In the genomic region with DNA sequence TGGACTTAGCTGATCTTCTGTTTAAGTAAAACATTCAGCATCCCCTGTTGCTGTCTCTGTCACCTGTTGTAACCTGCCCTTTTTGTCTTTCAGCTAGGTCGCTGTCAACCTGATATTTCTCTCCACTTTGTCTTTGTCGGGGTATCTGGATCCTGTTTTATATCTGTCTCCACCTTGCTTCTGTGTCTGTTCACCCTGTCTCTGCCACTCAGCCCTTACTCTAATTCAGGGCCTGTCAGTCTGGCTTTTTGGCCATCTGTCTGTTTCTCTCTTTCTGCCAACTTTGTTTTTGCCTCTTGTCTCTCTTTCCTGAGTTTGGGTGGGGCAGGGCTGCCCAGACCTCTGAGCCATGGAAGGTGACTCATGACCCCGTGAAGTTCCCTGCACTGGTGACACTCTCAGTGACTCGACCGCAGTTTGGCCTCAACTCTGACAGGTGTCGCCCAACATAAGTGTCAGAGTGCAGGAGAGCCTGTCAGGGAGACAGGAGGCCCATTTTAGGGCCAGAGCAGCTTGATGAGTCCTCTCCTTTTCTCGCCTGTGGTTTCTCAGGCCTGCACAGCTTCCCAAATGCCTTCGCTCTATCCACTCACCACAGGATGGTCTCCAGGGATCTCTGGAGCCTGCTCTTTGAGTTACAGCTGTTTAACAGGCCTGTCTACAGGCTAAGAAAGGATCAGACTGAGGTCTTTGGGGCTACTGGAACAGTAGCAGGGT, we compare ENCODE assay signal across 1 cellular context.
TF ChIP-seq lines count a peak whose summit lies in the region.

No MANE protein-coding gene starts in this region.

TF ChIP-seq in K562, 482 proteins besides CTCF, POLR2A, EP300 and RAD21 (continued from another document and continues in another):
- TF ChIP-seq, protein P1, sequence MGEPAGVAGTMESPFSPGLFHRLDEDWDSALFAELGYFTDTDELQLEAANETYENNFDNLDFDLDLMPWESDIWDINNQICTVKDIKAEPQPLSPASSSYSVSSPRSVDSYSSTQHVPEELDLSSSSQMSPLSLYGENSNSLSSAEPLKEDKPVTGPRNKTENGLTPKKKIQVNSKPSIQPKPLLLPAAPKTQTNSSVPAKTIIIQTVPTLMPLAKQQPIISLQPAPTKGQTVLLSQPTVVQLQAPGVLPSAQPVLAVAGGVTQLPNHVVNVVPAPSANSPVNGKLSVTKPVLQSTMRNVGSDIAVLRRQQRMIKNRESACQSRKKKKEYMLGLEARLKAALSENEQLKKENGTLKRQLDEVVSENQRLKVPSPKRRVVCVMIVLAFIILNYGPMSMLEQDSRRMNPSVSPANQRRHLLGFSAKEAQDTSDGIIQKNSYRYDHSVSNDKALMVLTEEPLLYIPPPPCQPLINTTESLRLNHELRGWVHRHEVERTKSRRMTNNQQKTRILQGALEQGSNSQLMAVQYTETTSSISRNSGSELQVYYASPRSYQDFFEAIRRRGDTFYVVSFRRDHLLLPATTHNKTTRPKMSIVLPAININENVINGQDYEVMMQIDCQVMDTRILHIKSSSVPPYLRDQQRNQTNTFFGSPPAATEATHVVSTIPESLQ (CRISPR knock-in tag; IDR thresholded peaks at IDR 0.05): no peak
- TF ChIP-seq POLR2G (IDR thresholded peaks at IDR 0.05; ENCODE audit: low read depth, low read length) (no peak), ZNF77 (CRISPR knock-in tag; IDR thresholded peaks at IDR 0.05) (no peak), NONO (IDR thresholded peaks at IDR 0.05; ENCODE audit: low read depth in 2 of 2, low read length in 1 of 2) (no peak), PHTF2 (CRISPR knock-in tag; IDR thresholded peaks at IDR 0.05) (no peak), ETV1 (tag; conservative IDR thresholded peaks at IDR 0.05; ENCODE audit: low read depth) (no peak), ZNF134 (CRISPR knock-in tag; conservative IDR thresholded peaks at IDR 0.05) (no peak), ZNF174 (CRISPR knock-in tag; IDR thresholded peaks at IDR 0.05) (no peak), STAT5A (IDR thresholded peaks at IDR 0.05; ENCODE audit: borderline replicate concordance, low read length) (no peak), SLC30A9 (CRISPR knock-in tag; IDR thresholded peaks at IDR 0.05) (no peak), NFE2L1 (tag; IDR thresholded peaks at IDR 0.05; ENCODE audit: borderline replicate concordance, low read depth) (no peak), SAFB2 (IDR thresholded peaks at IDR 0.05; ENCODE audit: borderline replicate concordance, low read depth, low read length, severe bottlenecking) (no peak), DIDO1 (tag; IDR thresholded peaks at IDR 0.05; ENCODE audit: low read depth) (no peak), SREBF1 (IDR thresholded peaks at IDR 0.05; ENCODE audit: borderline replicate concordance, low read depth, low read length) (no peak), SAFB (IDR thresholded peaks at IDR 0.05; ENCODE audit: borderline replicate concordance, low read depth, low read length) (no peak), CREM (IDR thresholded peaks at IDR 0.05; ENCODE audit: low read depth) (peak; percentile 98), KLF16 (IDR thresholded peaks at IDR 0.05) (no peak), SIX5 (IDR thresholded peaks at IDR 0.05; ENCODE audit: borderline replicate concordance in 1 of 2, insufficient read depth in 1 of 2, low read depth in 1 of 2, low read length in 2 of 2) (no peak), ZNF232 (CRISPR knock-in tag; IDR thresholded peaks at IDR 0.05) (no peak), SMAD4 (CRISPR knock-in tag; conservative IDR thresholded peaks at IDR 0.05) (0 out of 2 replicates have a peak, but pooled peaks have one; percentile 21), NFE2 (IDR thresholded peaks at IDR 0.05; ENCODE audit: low read depth) (no peak), ZNF561 (CRISPR knock-in tag; conservative IDR thresholded peaks at IDR 0.05) (no peak), SMARCC2 (IDR thresholded peaks at IDR 0.05; ENCODE audit: low read depth) (peak; percentile 37; the same call in 1 of the 2 replicates), PRMT5 (CRISPR knock-in tag; IDR thresholded peaks at IDR 0.05) (no peak), SMARCB1 (IDR thresholded peaks at IDR 0.05; ENCODE audit: insufficient read length, low read depth) (no peak), TRIM24 (IDR thresholded peaks at IDR 0.05) (peak in 1 of 2 experiments; percentile 12; a peak in 1 of 4 replicates), HEY1 (CRISPR knock-in tag; IDR thresholded peaks at IDR 0.05; ENCODE audit: borderline replicate concordance) (no peak), HLTF (IDR thresholded peaks at IDR 0.05) (no peak), MTF1 (CRISPR knock-in tag; IDR thresholded peaks at IDR 0.05; ENCODE audit: borderline replicate concordance) (no peak), HDAC8 (tag; IDR thresholded peaks at IDR 0.05) (no peak), MBD2 (IDR thresholded peaks at IDR 0.05; ENCODE audit: borderline replicate concordance, low read depth) (no peak)
- TF ChIP-seq, protein P2, sequence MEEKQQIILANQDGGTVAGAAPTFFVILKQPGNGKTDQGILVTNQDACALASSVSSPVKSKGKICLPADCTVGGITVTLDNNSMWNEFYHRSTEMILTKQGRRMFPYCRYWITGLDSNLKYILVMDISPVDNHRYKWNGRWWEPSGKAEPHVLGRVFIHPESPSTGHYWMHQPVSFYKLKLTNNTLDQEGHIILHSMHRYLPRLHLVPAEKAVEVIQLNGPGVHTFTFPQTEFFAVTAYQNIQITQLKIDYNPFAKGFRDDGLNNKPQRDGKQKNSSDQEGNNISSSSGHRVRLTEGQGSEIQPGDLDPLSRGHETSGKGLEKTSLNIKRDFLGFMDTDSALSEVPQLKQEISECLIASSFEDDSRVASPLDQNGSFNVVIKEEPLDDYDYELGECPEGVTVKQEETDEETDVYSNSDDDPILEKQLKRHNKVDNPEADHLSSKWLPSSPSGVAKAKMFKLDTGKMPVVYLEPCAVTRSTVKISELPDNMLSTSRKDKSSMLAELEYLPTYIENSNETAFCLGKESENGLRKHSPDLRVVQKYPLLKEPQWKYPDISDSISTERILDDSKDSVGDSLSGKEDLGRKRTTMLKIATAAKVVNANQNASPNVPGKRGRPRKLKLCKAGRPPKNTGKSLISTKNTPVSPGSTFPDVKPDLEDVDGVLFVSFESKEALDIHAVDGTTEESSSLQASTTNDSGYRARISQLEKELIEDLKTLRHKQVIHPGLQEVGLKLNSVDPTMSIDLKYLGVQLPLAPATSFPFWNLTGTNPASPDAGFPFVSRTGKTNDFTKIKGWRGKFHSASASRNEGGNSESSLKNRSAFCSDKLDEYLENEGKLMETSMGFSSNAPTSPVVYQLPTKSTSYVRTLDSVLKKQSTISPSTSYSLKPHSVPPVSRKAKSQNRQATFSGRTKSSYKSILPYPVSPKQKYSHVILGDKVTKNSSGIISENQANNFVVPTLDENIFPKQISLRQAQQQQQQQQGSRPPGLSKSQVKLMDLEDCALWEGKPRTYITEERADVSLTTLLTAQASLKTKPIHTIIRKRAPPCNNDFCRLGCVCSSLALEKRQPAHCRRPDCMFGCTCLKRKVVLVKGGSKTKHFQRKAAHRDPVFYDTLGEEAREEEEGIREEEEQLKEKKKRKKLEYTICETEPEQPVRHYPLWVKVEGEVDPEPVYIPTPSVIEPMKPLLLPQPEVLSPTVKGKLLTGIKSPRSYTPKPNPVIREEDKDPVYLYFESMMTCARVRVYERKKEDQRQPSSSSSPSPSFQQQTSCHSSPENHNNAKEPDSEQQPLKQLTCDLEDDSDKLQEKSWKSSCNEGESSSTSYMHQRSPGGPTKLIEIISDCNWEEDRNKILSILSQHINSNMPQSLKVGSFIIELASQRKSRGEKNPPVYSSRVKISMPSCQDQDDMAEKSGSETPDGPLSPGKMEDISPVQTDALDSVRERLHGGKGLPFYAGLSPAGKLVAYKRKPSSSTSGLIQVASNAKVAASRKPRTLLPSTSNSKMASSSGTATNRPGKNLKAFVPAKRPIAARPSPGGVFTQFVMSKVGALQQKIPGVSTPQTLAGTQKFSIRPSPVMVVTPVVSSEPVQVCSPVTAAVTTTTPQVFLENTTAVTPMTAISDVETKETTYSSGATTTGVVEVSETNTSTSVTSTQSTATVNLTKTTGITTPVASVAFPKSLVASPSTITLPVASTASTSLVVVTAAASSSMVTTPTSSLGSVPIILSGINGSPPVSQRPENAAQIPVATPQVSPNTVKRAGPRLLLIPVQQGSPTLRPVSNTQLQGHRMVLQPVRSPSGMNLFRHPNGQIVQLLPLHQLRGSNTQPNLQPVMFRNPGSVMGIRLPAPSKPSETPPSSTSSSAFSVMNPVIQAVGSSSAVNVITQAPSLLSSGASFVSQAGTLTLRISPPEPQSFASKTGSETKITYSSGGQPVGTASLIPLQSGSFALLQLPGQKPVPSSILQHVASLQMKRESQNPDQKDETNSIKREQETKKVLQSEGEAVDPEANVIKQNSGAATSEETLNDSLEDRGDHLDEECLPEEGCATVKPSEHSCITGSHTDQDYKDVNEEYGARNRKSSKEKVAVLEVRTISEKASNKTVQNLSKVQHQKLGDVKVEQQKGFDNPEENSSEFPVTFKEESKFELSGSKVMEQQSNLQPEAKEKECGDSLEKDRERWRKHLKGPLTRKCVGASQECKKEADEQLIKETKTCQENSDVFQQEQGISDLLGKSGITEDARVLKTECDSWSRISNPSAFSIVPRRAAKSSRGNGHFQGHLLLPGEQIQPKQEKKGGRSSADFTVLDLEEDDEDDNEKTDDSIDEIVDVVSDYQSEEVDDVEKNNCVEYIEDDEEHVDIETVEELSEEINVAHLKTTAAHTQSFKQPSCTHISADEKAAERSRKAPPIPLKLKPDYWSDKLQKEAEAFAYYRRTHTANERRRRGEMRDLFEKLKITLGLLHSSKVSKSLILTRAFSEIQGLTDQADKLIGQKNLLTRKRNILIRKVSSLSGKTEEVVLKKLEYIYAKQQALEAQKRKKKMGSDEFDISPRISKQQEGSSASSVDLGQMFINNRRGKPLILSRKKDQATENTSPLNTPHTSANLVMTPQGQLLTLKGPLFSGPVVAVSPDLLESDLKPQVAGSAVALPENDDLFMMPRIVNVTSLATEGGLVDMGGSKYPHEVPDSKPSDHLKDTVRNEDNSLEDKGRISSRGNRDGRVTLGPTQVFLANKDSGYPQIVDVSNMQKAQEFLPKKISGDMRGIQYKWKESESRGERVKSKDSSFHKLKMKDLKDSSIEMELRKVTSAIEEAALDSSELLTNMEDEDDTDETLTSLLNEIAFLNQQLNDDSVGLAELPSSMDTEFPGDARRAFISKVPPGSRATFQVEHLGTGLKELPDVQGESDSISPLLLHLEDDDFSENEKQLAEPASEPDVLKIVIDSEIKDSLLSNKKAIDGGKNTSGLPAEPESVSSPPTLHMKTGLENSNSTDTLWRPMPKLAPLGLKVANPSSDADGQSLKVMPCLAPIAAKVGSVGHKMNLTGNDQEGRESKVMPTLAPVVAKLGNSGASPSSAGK (IDR thresholded peaks at IDR 0.05): no peak
- TF ChIP-seq, protein P3, sequence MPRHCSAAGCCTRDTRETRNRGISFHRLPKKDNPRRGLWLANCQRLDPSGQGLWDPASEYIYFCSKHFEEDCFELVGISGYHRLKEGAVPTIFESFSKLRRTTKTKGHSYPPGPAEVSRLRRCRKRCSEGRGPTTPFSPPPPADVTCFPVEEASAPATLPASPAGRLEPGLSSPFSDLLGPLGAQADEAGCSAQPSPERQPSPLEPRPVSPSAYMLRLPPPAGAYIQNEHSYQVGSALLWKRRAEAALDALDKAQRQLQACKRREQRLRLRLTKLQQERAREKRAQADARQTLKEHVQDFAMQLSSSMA (CRISPR knock-in tag; IDR thresholded peaks at IDR 0.05): no peak
- TF ChIP-seq, protein P4, sequence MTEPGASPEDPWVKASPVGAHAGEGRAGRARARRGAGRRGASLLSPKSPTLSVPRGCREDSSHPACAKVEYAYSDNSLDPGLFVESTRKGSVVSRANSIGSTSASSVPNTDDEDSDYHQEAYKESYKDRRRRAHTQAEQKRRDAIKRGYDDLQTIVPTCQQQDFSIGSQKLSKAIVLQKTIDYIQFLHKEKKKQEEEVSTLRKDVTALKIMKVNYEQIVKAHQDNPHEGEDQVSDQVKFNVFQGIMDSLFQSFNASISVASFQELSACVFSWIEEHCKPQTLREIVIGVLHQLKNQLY (CRISPR knock-in tag; conservative IDR thresholded peaks at IDR 0.05): no peak
- TF ChIP-seq, protein P5, sequence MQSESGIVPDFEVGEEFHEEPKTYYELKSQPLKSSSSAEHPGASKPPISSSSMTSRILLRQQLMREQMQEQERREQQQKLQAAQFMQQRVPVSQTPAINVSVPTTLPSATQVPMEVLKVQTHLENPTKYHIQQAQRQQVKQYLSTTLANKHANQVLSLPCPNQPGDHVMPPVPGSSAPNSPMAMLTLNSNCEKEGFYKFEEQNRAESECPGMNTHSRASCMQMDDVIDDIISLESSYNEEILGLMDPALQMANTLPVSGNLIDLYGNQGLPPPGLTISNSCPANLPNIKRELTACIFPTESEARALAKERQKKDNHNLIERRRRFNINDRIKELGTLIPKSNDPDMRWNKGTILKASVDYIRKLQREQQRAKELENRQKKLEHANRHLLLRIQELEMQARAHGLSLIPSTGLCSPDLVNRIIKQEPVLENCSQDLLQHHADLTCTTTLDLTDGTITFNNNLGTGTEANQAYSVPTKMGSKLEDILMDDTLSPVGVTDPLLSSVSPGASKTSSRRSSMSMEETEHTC (IDR thresholded peaks at IDR 0.05): peak; percentile 94
- TF ChIP-seq, protein P6, sequence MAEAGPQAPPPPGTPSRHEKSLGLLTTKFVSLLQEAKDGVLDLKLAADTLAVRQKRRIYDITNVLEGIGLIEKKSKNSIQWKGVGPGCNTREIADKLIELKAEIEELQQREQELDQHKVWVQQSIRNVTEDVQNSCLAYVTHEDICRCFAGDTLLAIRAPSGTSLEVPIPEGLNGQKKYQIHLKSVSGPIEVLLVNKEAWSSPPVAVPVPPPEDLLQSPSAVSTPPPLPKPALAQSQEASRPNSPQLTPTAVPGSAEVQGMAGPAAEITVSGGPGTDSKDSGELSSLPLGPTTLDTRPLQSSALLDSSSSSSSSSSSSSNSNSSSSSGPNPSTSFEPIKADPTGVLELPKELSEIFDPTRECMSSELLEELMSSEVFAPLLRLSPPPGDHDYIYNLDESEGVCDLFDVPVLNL (CRISPR knock-in tag; IDR thresholded peaks at IDR 0.05; ENCODE audit: low read depth): no peak
- TF ChIP-seq, protein P7, sequence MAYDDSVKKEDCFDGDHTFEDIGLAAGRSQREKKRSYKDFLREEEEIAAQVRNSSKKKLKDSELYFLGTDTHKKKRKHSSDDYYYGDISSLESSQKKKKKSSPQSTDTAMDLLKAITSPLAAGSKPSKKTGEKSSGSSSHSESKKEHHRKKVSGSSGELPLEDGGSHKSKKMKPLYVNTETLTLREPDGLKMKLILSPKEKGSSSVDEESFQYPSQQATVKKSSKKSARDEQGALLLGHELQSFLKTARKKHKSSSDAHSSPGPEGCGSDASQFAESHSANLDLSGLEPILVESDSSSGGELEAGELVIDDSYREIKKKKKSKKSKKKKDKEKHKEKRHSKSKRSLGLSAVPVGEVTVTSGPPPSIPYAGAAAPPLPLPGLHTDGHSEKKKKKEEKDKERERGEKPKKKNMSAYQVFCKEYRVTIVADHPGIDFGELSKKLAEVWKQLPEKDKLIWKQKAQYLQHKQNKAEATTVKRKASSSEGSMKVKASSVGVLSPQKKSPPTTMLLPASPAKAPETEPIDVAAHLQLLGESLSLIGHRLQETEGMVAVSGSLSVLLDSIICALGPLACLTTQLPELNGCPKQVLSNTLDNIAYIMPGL (CRISPR knock-in tag; IDR thresholded peaks at IDR 0.05): no peak
- TF ChIP-seq, protein P8, sequence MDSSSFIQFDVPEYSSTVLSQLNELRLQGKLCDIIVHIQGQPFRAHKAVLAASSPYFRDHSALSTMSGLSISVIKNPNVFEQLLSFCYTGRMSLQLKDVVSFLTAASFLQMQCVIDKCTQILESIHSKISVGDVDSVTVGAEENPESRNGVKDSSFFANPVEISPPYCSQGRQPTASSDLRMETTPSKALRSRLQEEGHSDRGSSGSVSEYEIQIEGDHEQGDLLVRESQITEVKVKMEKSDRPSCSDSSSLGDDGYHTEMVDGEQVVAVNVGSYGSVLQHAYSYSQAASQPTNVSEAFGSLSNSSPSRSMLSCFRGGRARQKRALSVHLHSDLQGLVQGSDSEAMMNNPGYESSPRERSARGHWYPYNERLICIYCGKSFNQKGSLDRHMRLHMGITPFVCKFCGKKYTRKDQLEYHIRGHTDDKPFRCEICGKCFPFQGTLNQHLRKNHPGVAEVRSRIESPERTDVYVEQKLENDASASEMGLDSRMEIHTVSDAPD (CRISPR knock-in tag; IDR thresholded peaks at IDR 0.05): no peak
